In genomic region chr2:180195847-180196246, GRCh38 we compare ENCODE assay signal across 17 cellular contexts.
"Had no signal": no experiment of that assay in that cellular context is flagged by ENCODE, and none has a peak within 500 bp of the region (broad histone marks: within the 10 kb centered on the region; RNA-seq: fewer than 3 reads in every experiment).

No MANE protein-coding gene starts in this region.

- H3K9me3 ChIP-seq: heart left ventricle, right atrium auricular region, stomach, thoracic aorta, transverse colon had no signal

- H3K4me1 Mint-ChIP-seq: naive B cell, nephron progenitor cell had no signal

- H3K4me3 ChIP-seq: heart left ventricle, lung, right atrium auricular region, stomach, thoracic aorta, transverse colon had no signal

- H3K4me3 Mint-ChIP-seq: naive B cell, nephron progenitor cell had no signal

- H3K27me3 ChIP-seq: heart left ventricle, right atrium auricular region, stomach, transverse colon had no signal

- ATAC-seq: heart left ventricle, left colon, left ventricle myocardium superior had no signal

- DNase-seq: dermis blood vessel endothelial cell; heart left ventricle; hippocampal formation; left colon; left ventricle myocardium superior; mesendoderm; naive B cell; nephron progenitor cell; posterior cingulate gyrus; stimulated activated CD4-positive, alpha-beta T cell treated with anti-CD3 and anti-CD28 coated beads, Interleukin-12 subunit alpha, Interleukin-12 subunit beta, amount 100 ng/mL, for 4 hours; stimulated activated naive CD4-positive, alpha-beta T cell; stomach; substantia nigra; transverse colon had no signal

- H3K36me3 Mint-ChIP-seq: naive B cell had no signal

- H3K27ac ChIP-seq: heart left ventricle, right atrium auricular region, stomach, thoracic aorta, transverse colon had no signal

- H3K27ac Mint-ChIP-seq: nephron progenitor cell had no signal

- H3K36me3 ChIP-seq: heart left ventricle, right atrium auricular region, stomach, thoracic aorta, transverse colon had no signal

- H3K4me1 ChIP-seq: heart left ventricle, right atrium auricular region, transverse colon had no signal
